In the genomic region with DNA sequence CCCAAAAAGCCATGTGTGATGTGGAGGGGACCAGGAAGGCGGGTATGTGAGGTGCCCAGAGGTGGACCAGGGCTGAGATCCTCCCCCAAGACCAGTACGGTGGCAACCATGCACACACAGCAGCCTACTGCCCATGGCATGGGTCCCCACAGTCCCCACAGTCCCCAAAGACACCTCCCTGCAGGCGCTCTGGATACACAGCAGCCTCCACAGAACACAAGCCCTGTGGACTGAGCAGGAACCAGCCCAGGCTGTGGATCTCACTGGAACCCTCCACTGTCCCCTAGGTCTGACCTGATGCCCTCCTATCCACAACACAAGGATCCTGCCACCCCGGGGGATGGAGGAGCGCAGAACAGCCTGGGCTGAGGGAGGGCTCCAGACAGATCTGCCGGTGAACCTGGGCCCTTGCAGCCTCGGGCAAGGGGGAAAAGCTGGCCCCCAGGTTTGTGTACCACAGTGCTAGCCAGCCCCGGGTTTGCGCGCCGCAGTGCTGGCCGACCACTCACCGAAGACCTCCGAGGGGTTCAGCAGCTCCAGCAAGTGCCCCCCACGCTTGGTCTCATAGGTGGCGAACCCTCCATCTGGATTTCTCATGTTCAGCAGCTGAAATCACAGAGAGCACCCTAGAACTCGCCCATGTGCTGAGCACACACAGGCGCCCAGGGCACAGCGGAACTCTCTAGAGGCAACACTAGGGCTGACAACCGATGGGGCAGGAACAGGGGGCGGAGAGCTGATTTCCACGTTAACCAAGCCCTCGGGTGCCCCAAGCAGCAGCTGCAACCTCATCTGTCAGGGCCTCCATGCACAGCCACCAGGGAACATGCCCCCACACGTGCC, we compare ENCODE assay signal across 14 cellular contexts. TPM values are rescaled to one million over a fixed set of nuclear protein-coding genes. Genes with fewer than 3 reads are reported as not detected.
"Had no signal": no experiment of that assay in that cellular context is flagged by ENCODE, and none has a peak within 500 bp of the region (broad histone marks: within the 10 kb centered on the region; RNA-seq: fewer than 3 reads in every experiment).

No MANE protein-coding gene starts in this region.

- H3K4me1 Mint-ChIP-seq: brain; endodermal cell; stimulated activated naive B cell treated with anti-CD40 and anti-IgM and Interleukin-4, amounts not matched to agents 10 μg/mL and 1 μg/mL and 100 μg/mL, for 72 hours had no signal

- H3K4me3 Mint-ChIP-seq: brain; endodermal cell; stimulated activated naive B cell treated with anti-CD40 and anti-IgM and Interleukin-4, amounts not matched to agents 10 μg/mL and 1 μg/mL and 100 μg/mL, for 72 hours; type B pancreatic cell had no signal

- DNase-seq: activated effector memory CD4-positive, alpha-beta T cell treated with Interleukin-2 at 50 U/mL for 16 hours; activated T-cell treated with anti-CD3 and anti-CD28 coated beads, Interleukin-2, amount 50 U/mL, for 1 hour; amniotic stem cell; dermis blood vessel endothelial cell; endodermal cell; left lung; small intestine; stimulated activated naive B cell treated with anti-CD40 and anti-IgM and Interleukin-4, amounts not matched to agents 10 μg/mL and 1 μg/mL and 100 μg/mL, for 72 hours had no signal

- H3K27me3 Mint-ChIP-seq: brain; stimulated activated naive B cell treated with anti-CD40 and anti-IgM and Interleukin-4, amounts not matched to agents 10 μg/mL and 1 μg/mL and 100 μg/mL, for 72 hours; type B pancreatic cell had no signal

- H3K9me3 ChIP-seq: left lung, neutrophil had no signal

- H3K36me3 Mint-ChIP-seq: type B pancreatic cell had no signal

- H3K27ac ChIP-seq: left lung, neutrophil had no signal

- H3K27ac Mint-ChIP-seq: brain; endodermal cell; stimulated activated naive B cell treated with anti-CD40 and anti-IgM and Interleukin-4, amounts not matched to agents 10 μg/mL and 1 μg/mL and 100 μg/mL, for 72 hours; type B pancreatic cell had no signal

- H3K4me1 ChIP-seq: left lung had no signal

- ATAC-seq: activated CD4-positive, CD25-positive, alpha-beta regulatory T cell treated with anti-CD3 and anti-CD28 coated beads, Interleukin-2, amount 50 U/mL, for 24 hours; activated naive CD4-positive, alpha-beta T cell treated with anti-CD3 and anti-CD28 coated beads, Interleukin-2, amount 50 U/mL, for 72 hours; left lung; stimulated activated naive B cell treated with anti-CD40 and anti-IgM and Interleukin-4, amounts not matched to agents 10 μg/mL and 1 μg/mL and 100 μg/mL, for 72 hours had no signal

- H3K9me3 Mint-ChIP-seq: activated naive CD4-positive, alpha-beta T cell treated with anti-CD3 and anti-CD28 coated beads, Interleukin-2, amount 50 U/mL, for 72 hours; brain; endodermal cell; stimulated activated naive B cell treated with anti-CD40 and anti-IgM and Interleukin-4, amounts not matched to agents 10 μg/mL and 1 μg/mL and 100 μg/mL, for 72 hours; type B pancreatic cell had no signal

- H3K27me3 ChIP-seq: left lung, neutrophil had no signal

- H3K4me3 ChIP-seq: left lung had no signal

RNA-seq across cellular contexts. Expression of a gene that starts 51.0 kb away (rescaled TPM):
- total RNA-seq: subcutaneous adipose tissue had no signal
